In the genomic region with DNA sequence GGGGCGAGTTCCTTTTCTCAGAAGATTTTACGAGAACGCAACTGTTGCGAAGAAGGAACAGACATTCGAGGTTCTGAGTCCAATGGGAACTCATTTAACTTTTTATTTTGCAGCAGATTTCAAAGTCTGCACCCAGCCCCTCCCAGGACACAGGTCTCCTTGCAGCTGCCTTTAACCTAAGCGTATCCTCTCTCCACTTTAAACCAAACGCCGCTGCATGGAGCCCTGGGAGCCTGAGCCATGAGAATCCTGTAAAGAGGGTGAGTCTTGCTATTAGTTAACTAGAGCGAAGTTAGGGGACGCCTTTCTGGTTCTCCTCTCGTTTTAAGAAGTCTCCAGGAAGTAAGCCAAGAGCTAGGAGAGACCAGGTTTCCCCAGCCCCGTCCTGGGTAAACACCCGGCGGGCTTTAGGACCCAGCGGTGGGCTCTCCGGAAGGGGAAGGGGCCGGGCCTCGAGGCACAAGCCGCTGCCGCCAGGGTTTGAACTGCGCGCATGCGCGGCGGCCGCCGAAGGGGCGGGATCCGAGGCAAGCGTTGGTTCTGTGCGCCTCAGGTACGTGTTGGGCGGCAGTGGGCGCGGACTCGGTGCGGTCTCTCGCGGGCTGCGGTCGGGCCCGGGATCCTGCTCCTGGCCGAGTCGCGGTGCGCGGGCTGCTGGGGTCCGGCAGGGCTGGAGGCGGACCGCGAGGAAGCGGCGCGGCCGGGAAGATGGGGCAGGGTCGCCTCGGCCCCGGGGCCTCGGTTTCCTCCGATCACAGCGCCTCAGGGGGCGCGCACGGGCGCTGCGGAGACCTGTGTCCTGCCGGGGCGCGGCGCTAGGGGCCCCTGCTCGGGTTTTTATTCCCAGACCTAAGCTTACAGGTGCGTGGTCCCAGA, we compare ENCODE assay signal across 8 cellular contexts. TPM values are rescaled to one million over a fixed set of nuclear protein-coding genes. Genes with fewer than 3 reads are reported as not detected.
DNase-seq lines count a peak whose midpoint lies in the region; ATAC-seq and TF ChIP-seq lines count a peak whose summit lies in the region.

A gene (plus strand): TSS at position 510 of the 876 bp plus-strand sequence. CDS start 7,188 bp downstream, outside the sequence.

- no peaks in the 10 kb centered on the region for H3K27me3 Mint-ChIP-seq in activated B cell treated with CpG ODN at 0.5 μM for 24 hours

- H3K36me3 Mint-ChIP-seq in activated B cell treated with CpG ODN at 0.5 μM for 24 hours (ENCODE audit: low read depth) = peaks cover 43% of the 10 kb centered on the region

- peak within 1 kb of the TSS; percentile 47 for H3K27ac ChIP-seq in caudate nucleus (ENCODE audit: low read depth, low read length)

- DNase-seq in AG08395 (ENCODE audit: low spot score) = peak; percentile 97
- peak; percentile 94 for DNase-seq in NCI-H226
- peak; percentile 75 for DNase-seq in activated B cell treated with CpG ODN at 0.5 μM for 24 hours
- peak; percentile 64 to 98 (median 95) for DNase-seq in caudate nucleus (lab: John Stamatoyannopoulos, UW)
- peak; percentile 98 for DNase-seq in inferior parietal cortex (ENCODE audit: extremely low spot score)
- peak; percentile 93 to 94 for DNase-seq in stimulated activated CD4-positive, alpha-beta T cell treated with anti-CD3 and anti-CD28 coated beads, Interleukin-12 subunit alpha, Interleukin-12 subunit beta, amount 100 ng/mL, for 24 hours (ENCODE audit: low read depth in 2 of 2)

- TF ChIP-seq CTCF in activated B cell treated with CpG ODN at 0.5 μM for 24 hours (IDR thresholded peaks at IDR 0.05) = no peak

- POLR2A ChIA-PET in activated B cell treated with CpG ODN at 0.5 μM for 24 hours (lab: Charles Lee) = interaction anchor here (0.8 to 3.3 kb wide), 11 partner anchors 10 to 1963 kb away, joined by 3 to 26 read pairs (median 5); a partner anchor contains a TSS

- H3K4me3 Mint-ChIP-seq in activated B cell treated with CpG ODN at 0.5 μM for 24 hours = peak within 1 kb of the TSS; percentile 99

- CTCF ChIA-PET in activated B cell treated with CpG ODN at 0.5 μM for 24 hours (lab: Charles Lee) = interaction anchor here (8.2 kb wide), 1 partner anchor 17 kb away, joined by 48 read pairs; no protein-coding TSS in a partner anchor

- intact Hi-C loops in activated B cell treated with CpG ODN at 0.5 μM for 24 hours (cut with micrococcal nuclease) = loop anchor here (1.0 to 10.0 kb wide), 15 partner anchors 18 to 1963 kb away; a partner anchor contains a TSS

- H3K4me1 Mint-ChIP-seq in activated B cell treated with CpG ODN at 0.5 μM for 24 hours = peaks cover 41% of the 10 kb centered on the region

- no peaks in the 10 kb centered on the region for H3K9me3 Mint-ChIP-seq in activated B cell treated with CpG ODN at 0.5 μM for 24 hours

- ATAC-seq in GM18909 (IDR thresholded peaks at IDR 0.05; ENCODE audit: poor library complexity, unreplicated experiment) (peak; percentile 65), HG03175 (IDR thresholded peaks at IDR 0.05; ENCODE audit: unreplicated experiment) (peak; percentile 61), activated B cell treated with CpG ODN at 0.5 μM for 24 hours (ENCODE audit: low read depth) (peak; percentile 62)

- H3K27ac Mint-ChIP-seq in activated B cell treated with CpG ODN at 0.5 μM for 24 hours = peak within 1 kb of the TSS; percentile 97

RNA-seq across cellular contexts. Expression of the gene that starts here (rescaled TPM):
- total RNA-seq in activated B cell treated with CpG ODN at 0.5 μM for 24 hours = 51.3 and 54.7 TPM in 2 replicates

Comparison
In these comparisons a context has a peak if more than half of its experiments do, and no peak if none do; other contexts are left out.
1. Peak in every context shown above with its lines: DNase-seq, ATAC-seq and H3K27ac ChIP-seq.